In the genomic region with DNA sequence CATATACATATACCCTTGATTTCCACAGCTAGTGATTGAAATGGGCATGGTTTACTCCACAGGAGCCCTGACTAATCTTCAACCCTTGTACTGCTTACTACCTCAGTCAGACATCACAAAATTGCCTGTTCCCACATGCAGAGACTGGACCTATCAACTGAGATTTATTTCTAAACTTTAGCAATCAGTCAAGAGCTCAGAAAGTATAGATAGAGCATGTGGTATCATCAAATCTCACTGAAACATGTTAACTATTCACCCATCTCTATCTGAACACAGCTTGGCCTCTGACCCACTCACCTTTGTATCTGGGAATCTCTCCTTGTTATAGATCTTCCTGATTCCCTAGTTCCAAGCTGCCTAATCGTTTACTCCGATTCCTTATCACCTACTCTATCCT, we compare ENCODE assay signal across 21 cellular contexts. TPM values are rescaled to one million over a fixed set of nuclear protein-coding genes. Genes with fewer than 3 reads are reported as not detected.
DNase-seq lines count a peak whose midpoint lies in the region; ATAC-seq and TF ChIP-seq lines count a peak whose summit lies in the region.
"Had no signal": no experiment of that assay in that cellular context is flagged by ENCODE, and none has a peak within 500 bp of the region (broad histone marks: within the 10 kb centered on the region; RNA-seq: fewer than 3 reads in every experiment).

No MANE protein-coding gene starts in this region.

- intact Hi-C loops in CD8-positive, alpha-beta T cell (cut with DNase I, micrococcal nuclease): no loop called here
- intact Hi-C loops in psoas muscle (cut with DNase I): no loop called here

- peaks cover 13% of the 10 kb centered on the region for H3K36me3 Mint-ChIP-seq in CD8-positive, alpha-beta T cell
- H3K36me3 Mint-ChIP-seq in WTC11: no peaks in the 10 kb centered on the region
- H3K36me3 Mint-ChIP-seq in neural crest cell (ENCODE audit: low read depth): peaks cover 4% of the 10 kb centered on the region

- H3K4me3 Mint-ChIP-seq in CD8-positive, alpha-beta T cell: no peak overlapping the region
- H3K4me3 Mint-ChIP-seq in WTC11: no peak overlapping the region
- H3K4me3 Mint-ChIP-seq in neural crest cell: no peak overlapping the region

- POLR2A ChIA-PET in CD8-positive, alpha-beta T cell (lab: Charles Lee): interaction anchor here (0.7 to 1.6 kb wide), 2 partner anchors 11 to 79 kb away, joined by 5 read pairs; no protein-coding TSS in a partner anchor
- POLR2A ChIA-PET in WTC11 (lab: Charles Lee): no interaction called here

- H3K27ac Mint-ChIP-seq in CD8-positive, alpha-beta T cell: peak overlapping the region; percentile 2
- H3K27ac Mint-ChIP-seq in WTC11 (peak overlapping the region; percentile 78), neural crest cell (ENCODE audit: unreplicated experiment) (peak overlapping the region; percentile 30)

- ATAC-seq in CD8-positive, alpha-beta T cell: no peak
- ATAC-seq in WTC11 (no peak), psoas muscle (no peak)
- ATAC-seq: left lung, SK-N-SH treated with all-trans-retinoic acid at 6 μM for 48 hours had no signal

- no peaks in the 10 kb centered on the region for H3K9me3 Mint-ChIP-seq in CD8-positive, alpha-beta T cell
- H3K9me3 Mint-ChIP-seq in WTC11 (no peaks in the 10 kb centered on the region), neural crest cell (no peaks in the 10 kb centered on the region)

- no peaks in the 10 kb centered on the region for H3K36me3 ChIP-seq in CD8-positive, alpha-beta T cell (ENCODE audit: insufficient read depth, low read length)
- H3K36me3 ChIP-seq in psoas muscle (ENCODE audit: insufficient read depth in 1 of 2, low read depth in 1 of 2): no peaks in the 10 kb centered on the region
- H3K36me3 ChIP-seq: left lung, right atrium auricular region, stomach had no signal

- H3K4me1 Mint-ChIP-seq in CD8-positive, alpha-beta T cell (ENCODE audit: low read depth): peaks cover 75% of the 10 kb centered on the region
- peaks cover 53% of the 10 kb centered on the region for H3K4me1 Mint-ChIP-seq in WTC11
- peaks cover 28% of the 10 kb centered on the region for H3K4me1 Mint-ChIP-seq in neural crest cell

- TF ChIP-seq CTCF in CD8-positive, alpha-beta T cell (IDR thresholded peaks at IDR 0.05): no peak
- no peak for TF ChIP-seq CTCF in WTC11 (IDR thresholded peaks at IDR 0.05)
- TF ChIP-seq CTCF in neural crest cell (conservative IDR thresholded peaks at IDR 0.05): no peak
- no peak for TF ChIP-seq CTCF in psoas muscle (IDR thresholded peaks at IDR 0.05)

- H3K27me3 ChIP-seq in CD8-positive, alpha-beta T cell (ENCODE audit: insufficient read depth, low read length): no peaks in the 10 kb centered on the region
- H3K27me3 ChIP-seq in psoas muscle (ENCODE audit: insufficient read depth in 3 of 3, low read length in 2 of 3): no peaks in the 10 kb centered on the region
- H3K27me3 ChIP-seq: left lung, right atrium auricular region, stomach had no signal

- 65 to 76% (median 73%) methylated on average over 2 of the region's 2 CpGs for WGBS in psoas muscle, 3 donors

- CTCF ChIA-PET in CD8-positive, alpha-beta T cell (lab: Charles Lee): interaction anchor here (0.6 kb wide), 1 partner anchor 15 kb away, joined by 5 read pairs; no protein-coding TSS in a partner anchor
- CTCF ChIA-PET in WTC11 (lab: Charles Lee): no interaction called here

- no peaks in the 10 kb centered on the region for H3K27me3 Mint-ChIP-seq in CD8-positive, alpha-beta T cell (ENCODE audit: low read depth)
- H3K27me3 Mint-ChIP-seq in WTC11 (ENCODE audit: low read depth) (no peaks in the 10 kb centered on the region), neural crest cell (ENCODE audit: low read depth) (no peaks in the 10 kb centered on the region)

- H3K9me3 ChIP-seq in CD8-positive, alpha-beta T cell (ENCODE audit: low read length): no peaks in the 10 kb centered on the region
- H3K9me3 ChIP-seq in psoas muscle: no peaks in the 10 kb centered on the region
- H3K9me3 ChIP-seq: left lung, right atrium auricular region, stomach had no signal

- no peak overlapping the region for H3K27ac ChIP-seq in CD8-positive, alpha-beta T cell (ENCODE audit: low read depth, low read length)
- no peak overlapping the region for H3K27ac ChIP-seq in psoas muscle
- H3K27ac ChIP-seq: coronary artery, left lung, right atrium auricular region, stomach had no signal

- peaks cover 33% of the 10 kb centered on the region for H3K4me1 ChIP-seq in CD8-positive, alpha-beta T cell (ENCODE audit: insufficient read depth, low read length)
- H3K4me1 ChIP-seq in psoas muscle: peaks cover 44% of the 10 kb centered on the region

- no peak overlapping the region for H3K4me3 ChIP-seq in CD8-positive, alpha-beta T cell (ENCODE audit: low read depth, low read length)
- H3K4me3 ChIP-seq in psoas muscle: no peak overlapping the region
- H3K4me3 ChIP-seq: coronary artery, left lung, right atrium auricular region, stomach had no signal

- DNase-seq in CD8-positive, alpha-beta T cell: no peak
- DNase-seq in WTC11 (ENCODE audit: low spot score) (no peak), kidney tubule cell (ENCODE audit: low spot score) (peak; percentile 28), neural crest cell (ENCODE audit: low read depth, low spot score) (no peak), NCI-H446 (lab: John Stamatoyannopoulos, UW) (no peak), HCEC 1CT (no peak), psoas muscle (no peak)
- DNase-seq: activated CD4-positive, alpha-beta T cell treated with anti-CD3 and anti-CD28 coated beads, Interleukin-2, amount 50 U/mL, for 4 hours; activated CD8-positive, alpha-beta memory T cell treated with anti-CD3 and anti-CD28 coated beads, Interleukin-2, amount 50 U/mL, for 4 hours; GDM1; glutamatergic neuron; H7; IMR-90; left lung; NCI-H1417; NCI-H524 treated with DMSO at 0.1 percent for 48 hours; RPMI8226; stomach had no signal

TF ChIP-seq in WTC11, 78 proteins besides CTCF, POLR2A, EP300 and RAD21:
- no peak for TF ChIP-seq CREM (CRISPR knock-in tag; IDR thresholded peaks at IDR 0.05)
- no peak for TF ChIP-seq RORB (CRISPR knock-in tag; IDR thresholded peaks at IDR 0.05)
- TF ChIP-seq HMGXB4 (CRISPR knock-in tag; IDR thresholded peaks at IDR 0.05): no peak

RNA-seq across cellular contexts. Expression of gene ADAM10, which starts 14.6 kb away (rescaled TPM):
- total RNA-seq in CD8-positive, alpha-beta T cell: 10 to 100 TPM; 64.2 to 67.8 TPM
- total RNA-seq in WTC11 (2021): 128 to 133 TPM (median 130 TPM) in 3 replicates
- total RNA-seq in neural crest cell: 116 and 125 TPM in 2 replicates
- total RNA-seq in psoas muscle: 10 to 100 TPM; 33.1 to 37.9 (median 36.5) TPM
- polyA plus RNA-seq in psoas muscle: 10 to 100 TPM in 2 of 3 donors, 1 to 10 TPM in 1; 7.9 to 24.7 (median 10.8) TPM

RNA-seq across cellular contexts. Expression of gene MINDY2, which starts 36.2 kb away (rescaled TPM):
- total RNA-seq in CD8-positive, alpha-beta T cell: 1 to 10 TPM; 4.7 to 4.9 TPM
- total RNA-seq in WTC11 (2021): 27.0 to 29.9 TPM (median 29.6 TPM) in 3 replicates
- total RNA-seq in neural crest cell: 14.3 and 15.3 TPM in 2 replicates
- total RNA-seq in psoas muscle: 10 to 100 TPM in 1 of 4 donors, 1 to 10 TPM in 3; 6.0 to 11.3 (median 8.5) TPM
- polyA plus RNA-seq in psoas muscle: 1 to 10 TPM; 3.3 to 6.0 (median 3.4) TPM

Comparison
In these comparisons a context has a peak if more than half of its experiments do, and no peak if none do; other contexts are left out.
1. H3K27ac Mint-ChIP-seq: peak in every context shown above with its lines; median percentile 78 in WTC11; 30 in neural crest cell; 2 in CD8-positive, alpha-beta T cell.